ENCODE assay signal across 27 cellular contexts in the genomic region with DNA sequence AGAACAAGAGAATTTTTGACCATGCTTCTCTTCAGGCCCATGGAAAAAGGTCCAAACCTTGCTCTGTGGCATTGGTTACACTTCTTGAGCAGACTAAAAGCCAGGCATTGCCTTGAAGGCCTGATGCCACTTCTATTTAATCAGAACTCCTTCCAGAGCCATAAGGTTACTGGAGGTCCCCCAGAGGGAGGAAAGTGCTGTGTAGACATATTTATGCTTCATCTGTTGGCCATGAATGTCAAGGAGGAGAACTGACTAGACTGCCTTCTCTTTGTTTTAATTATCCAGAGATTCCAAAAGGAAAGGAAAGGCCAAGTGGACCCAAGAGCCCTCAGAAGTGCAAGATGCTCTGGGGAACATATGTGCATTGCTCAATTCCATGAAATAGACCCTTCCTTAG.
"Had no signal": no experiment of that assay in that cellular context is flagged by ENCODE, and none has a peak within 500 bp of the region (broad histone marks: within the 10 kb centered on the region; RNA-seq: fewer than 3 reads in every experiment).

No MANE protein-coding gene starts in this region.

- DNase-seq: hippocampal formation; kidney glomerular epithelial cell; left cardiac atrium; left ventricle myocardium superior; naive thymus-derived CD8-positive, alpha-beta T cell; occipital lobe; retina; right cardiac atrium; sigmoid colon; small intestine; spleen; stimulated activated CD4-positive, alpha-beta T cell treated with anti-CD3 and anti-CD28 coated beads, Interleukin-4, amount 100 ng/mL, for 24 hours; stimulated activated naive CD4-positive, alpha-beta T cell; tibial artery; trophoblast cell; upper lobe of right lung had no signal

- H3K4me3 Mint-ChIP-seq: memory B cell; naive thymus-derived CD8-positive, alpha-beta T cell; nephron; neural progenitor cell; stimulated activated effector memory CD8-positive, alpha-beta T cell treated with anti-CD3 and anti-CD28 coated beads, Interleukin-12 subunit alpha, Interleukin-12 subunit beta, amount 100 ng/mL, for 72 hours; stimulated activated naive CD8-positive, alpha-beta T cell treated with anti-CD3 and anti-CD28 coated beads, Interleukin-15, Interleukin-2, amounts not matched to agents 100 ng/mL and 50 ng/mL, for 24 hours had no signal

- H3K27ac ChIP-seq: neural progenitor cell, neutrophil, parathyroid adenoma, sigmoid colon, spleen, suprapubic skin, thoracic aorta, tibial artery, upper lobe of right lung had no signal

- H3K27me3 ChIP-seq: neural progenitor cell, sigmoid colon, spleen, suprapubic skin, tibial artery, upper lobe of right lung had no signal

- H3K4me1 Mint-ChIP-seq: memory B cell; naive thymus-derived CD8-positive, alpha-beta T cell; stimulated activated effector memory CD8-positive, alpha-beta T cell treated with anti-CD3 and anti-CD28 coated beads, Interleukin-12 subunit alpha, Interleukin-12 subunit beta, amount 100 ng/mL, for 72 hours had no signal

- H3K9me3 Mint-ChIP-seq: memory B cell; neural progenitor cell; stimulated activated effector memory CD8-positive, alpha-beta T cell treated with anti-CD3 and anti-CD28 coated beads, Interleukin-12 subunit alpha, Interleukin-12 subunit beta, amount 100 ng/mL, for 72 hours; stimulated activated naive CD8-positive, alpha-beta T cell treated with anti-CD3 and anti-CD28 coated beads, Interleukin-15, Interleukin-2, amounts not matched to agents 100 ng/mL and 50 ng/mL, for 24 hours had no signal

- H3K4me3 ChIP-seq: lung, neural progenitor cell, sigmoid colon, spleen, suprapubic skin, thoracic aorta, tibial artery, upper lobe of right lung had no signal

- H3K9ac ChIP-seq: neural progenitor cell, parathyroid adenoma had no signal

- H3K9me3 ChIP-seq: neutrophil, sigmoid colon, spleen, suprapubic skin, thoracic aorta, tibial artery, upper lobe of right lung had no signal

- H2AFZ ChIP-seq: neural progenitor cell, parathyroid adenoma had no signal

- H3K27ac Mint-ChIP-seq: memory B cell; naive thymus-derived CD8-positive, alpha-beta T cell; neural progenitor cell; stimulated activated effector memory CD8-positive, alpha-beta T cell treated with anti-CD3 and anti-CD28 coated beads, Interleukin-12 subunit alpha, Interleukin-12 subunit beta, amount 100 ng/mL, for 72 hours; stimulated activated naive CD8-positive, alpha-beta T cell treated with anti-CD3 and anti-CD28 coated beads, Interleukin-15, Interleukin-2, amounts not matched to agents 100 ng/mL and 50 ng/mL, for 24 hours had no signal

- H3K4me2 ChIP-seq: neural progenitor cell had no signal

- H3K36me3 ChIP-seq: neural progenitor cell, neutrophil, sigmoid colon, spleen, suprapubic skin, thoracic aorta, tibial artery, upper lobe of right lung had no signal

- H3K36me3 Mint-ChIP-seq: memory B cell; naive thymus-derived CD8-positive, alpha-beta T cell; neural progenitor cell; stimulated activated effector memory CD8-positive, alpha-beta T cell treated with anti-CD3 and anti-CD28 coated beads, Interleukin-12 subunit alpha, Interleukin-12 subunit beta, amount 100 ng/mL, for 72 hours had no signal

- H3K79me2 ChIP-seq: parathyroid adenoma had no signal

- ATAC-seq: left cardiac atrium; left lobe of liver; left ventricle myocardium superior; naive thymus-derived CD8-positive, alpha-beta T cell; right cardiac atrium; stimulated activated effector memory CD8-positive, alpha-beta T cell treated with anti-CD3 and anti-CD28 coated beads, Interleukin-12 subunit alpha, Interleukin-12 subunit beta, amount 100 ng/mL, for 72 hours; upper lobe of right lung had no signal

- H3K4me1 ChIP-seq: neural progenitor cell, parathyroid adenoma, sigmoid colon, spleen, tibial artery had no signal
